In genomic region chr12:76698316-76698715, GRCh38 we compare ENCODE assay signal across 27 cellular contexts.
DNase-seq lines count a peak whose midpoint lies in the region; ATAC-seq and TF ChIP-seq lines count a peak whose summit lies in the region.
"Had no signal": no experiment of that assay in that cellular context is flagged by ENCODE, and none has a peak within 500 bp of the region (broad histone marks: within the 10 kb centered on the region; RNA-seq: fewer than 3 reads in every experiment).

No MANE protein-coding gene starts in this region.

- H3K36me3 Mint-ChIP-seq in Caco-2 (ENCODE audit: insufficient read depth, unreplicated experiment), result no peaks in the 10 kb centered on the region
- H3K36me3 Mint-ChIP-seq: activated CD4-positive, alpha-beta memory T cell treated with anti-CD3 and anti-CD28 coated beads for 36 hours; activated naive CD4-positive, alpha-beta T cell treated with anti-CD3 and anti-CD28 coated beads, Interleukin-2, amount 10 ng/mL, durations not matched to agents 7 days and 5 days; CD8-positive, alpha-beta T cell; stimulated activated effector memory CD8-positive, alpha-beta T cell treated with anti-CD3 and anti-CD28 coated beads, Interleukin-12 subunit alpha, Interleukin-12 subunit beta, amount 100 ng/mL, for 72 hours had no signal

- H3K9me3 Mint-ChIP-seq in Caco-2 (ENCODE audit: unreplicated experiment), result no peaks in the 10 kb centered on the region
- H3K9me3 Mint-ChIP-seq: activated CD4-positive, alpha-beta memory T cell treated with anti-CD3 and anti-CD28 coated beads for 36 hours; activated naive CD4-positive, alpha-beta T cell treated with anti-CD3 and anti-CD28 coated beads, Interleukin-2, amount 10 ng/mL, durations not matched to agents 7 days and 5 days; activated T-helper 1 cell treated with anti-CD3 and anti-CD28 coated beads, Interleukin-12 subunit alpha, Interleukin-12 subunit beta, Interleukin-2, Interleukin-4 antibody, amounts not matched to agents 30 ng/mL and 10 ng/mL and 1 ng/mL, durations not matched to agents 14 hours and 24 hours and 36 hours; CD8-positive, alpha-beta T cell; effector memory CD8-positive, alpha-beta T cell; stimulated activated effector memory CD8-positive, alpha-beta T cell treated with anti-CD3 and anti-CD28 coated beads, Interleukin-12 subunit alpha, Interleukin-12 subunit beta, amount 100 ng/mL, for 72 hours; T-helper 2 cell treated with Interferon-gamma antibody and Interleukin-4, amounts not matched to agents 5 μg/mL and 100 μg/mL, for 36 hours had no signal

- H3K36me3 ChIP-seq in ovary (no peaks in the 10 kb centered on the region), Caco-2 (ENCODE audit: control insufficient read depth, insufficient read depth, low read length) (no peaks in the 10 kb centered on the region)
- H3K36me3 ChIP-seq: cardiac muscle cell, Peyer's patch, transverse colon had no signal

- H3K4me1 Mint-ChIP-seq in Caco-2 (ENCODE audit: low read depth, unreplicated experiment), result peaks cover 30% of the 10 kb centered on the region
- H3K4me1 Mint-ChIP-seq: activated naive CD4-positive, alpha-beta T cell treated with anti-CD3 and anti-CD28 coated beads, Interleukin-2, amount 10 ng/mL, durations not matched to agents 7 days and 5 days; stimulated activated effector memory CD8-positive, alpha-beta T cell treated with anti-CD3 and anti-CD28 coated beads, Interleukin-12 subunit alpha, Interleukin-12 subunit beta, amount 100 ng/mL, for 72 hours had no signal

- intact Hi-C loops in dorsolateral prefrontal cortex (cut with DNase I), result no loop called here
- intact Hi-C loops in ovary (cut with DNase I), result no loop called here
- intact Hi-C loops in Caco-2 (cut with micrococcal nuclease; ENCODE audit: unreplicated experiment), result no loop called here

- H3K4me3 ChIP-seq in dorsolateral prefrontal cortex (no peak overlapping the region), ovary (no peak overlapping the region), Caco-2 (ENCODE audit: low read depth, low read length) (no peak overlapping the region)
- H3K4me3 ChIP-seq: A549, cardiac muscle cell, coronary artery, Peyer's patch, transverse colon had no signal

- peak overlapping the region in 48 of 59 donors; percentile 0 to 82 (median 61) for H3K27ac ChIP-seq in dorsolateral prefrontal cortex
- H3K27ac ChIP-seq in ovary, result no peak overlapping the region
- H3K27ac ChIP-seq: A549, cardiac muscle cell, coronary artery, Peyer's patch, transverse colon had no signal

- WGBS in ovary, 3 donors, result 92 to 98% (median 94%) methylated on average over 1 of the region's 1 CpG

- H3K27me3 Mint-ChIP-seq in Caco-2 (ENCODE audit: insufficient read depth, unreplicated experiment), result no peaks in the 10 kb centered on the region
- H3K27me3 Mint-ChIP-seq: activated CD4-positive, alpha-beta memory T cell treated with anti-CD3 and anti-CD28 coated beads for 36 hours had no signal

- DNase-seq in DMS53 (lab: John Stamatoyannopoulos, UW) (peak; percentile 47), M059J (ENCODE audit: low read depth) (peak; percentile 39), dorsolateral prefrontal cortex (peak in 1 of 10 donors; percentile 28), myocyte (ENCODE audit: low read depth) (peak; percentile 38), ovary (no peak), Caco-2 (no peak)
- no peak for DNase-seq in activated T-cell treated with anti-CD3 and anti-CD28 coated beads, Interleukin-2, amount 50 U/mL, for 48 hours
- DNase-seq: activated CD4-positive, alpha-beta memory T cell treated with anti-CD3 and anti-CD28 coated beads for 36 hours; activated CD4-positive, CD25-positive, alpha-beta regulatory T cell treated with anti-CD3 and anti-CD28 coated beads, Interleukin-2, amount 50 U/mL, for 72 hours; activated naive CD4-positive, alpha-beta T cell treated with anti-CD3 and anti-CD28 coated beads, Interleukin-2, amount 10 ng/mL, durations not matched to agents 7 days and 5 days; CD8-positive, alpha-beta T cell; effector memory CD8-positive, alpha-beta T cell; GDM1; kidney; NCI-H748 treated with DMSO at 0.1 percent for 48 hours; nucleus accumbens; Peyer's patch; SHP77; stimulated activated CD4-positive, alpha-beta T cell treated with anti-CD3 and anti-CD28 coated beads, Interleukin-15, amount 100 ng/mL, for 24 hours; transverse colon had no signal

- CTCF ChIA-PET in Caco-2 (lab: Charles Lee), result no interaction called here

- no peak overlapping the region for H3K4me3 Mint-ChIP-seq in Caco-2 (ENCODE audit: unreplicated experiment)
- H3K4me3 Mint-ChIP-seq: activated CD4-positive, alpha-beta memory T cell treated with anti-CD3 and anti-CD28 coated beads for 36 hours; activated naive CD4-positive, alpha-beta T cell treated with anti-CD3 and anti-CD28 coated beads, Interleukin-2, amount 10 ng/mL, durations not matched to agents 7 days and 5 days; activated T-helper 1 cell treated with anti-CD3 and anti-CD28 coated beads, Interleukin-12 subunit alpha, Interleukin-12 subunit beta, Interleukin-2, Interleukin-4 antibody, amounts not matched to agents 30 ng/mL and 10 ng/mL and 1 ng/mL, durations not matched to agents 14 hours and 24 hours and 36 hours; CD8-positive, alpha-beta T cell; effector memory CD8-positive, alpha-beta T cell; stimulated activated effector memory CD8-positive, alpha-beta T cell treated with anti-CD3 and anti-CD28 coated beads, Interleukin-12 subunit alpha, Interleukin-12 subunit beta, amount 100 ng/mL, for 72 hours; T-helper 2 cell treated with Interferon-gamma antibody and Interleukin-4, amounts not matched to agents 5 μg/mL and 100 μg/mL, for 36 hours had no signal

- no peak for ATAC-seq in GM21825 (IDR thresholded peaks at IDR 0.05; ENCODE audit: unreplicated experiment)
- ATAC-seq: CD8-positive, alpha-beta T cell; effector memory CD8-positive, alpha-beta T cell; stimulated activated effector memory CD8-positive, alpha-beta T cell treated with anti-CD3 and anti-CD28 coated beads, Interleukin-12 subunit alpha, Interleukin-12 subunit beta, amount 100 ng/mL, for 72 hours had no signal

- no peak for TF ChIP-seq EP300 in ovary (IDR thresholded peaks at IDR 0.05)

- no peaks in the 10 kb centered on the region for H3K4me1 ChIP-seq in ovary (ENCODE audit: insufficient read depth)
- H3K4me1 ChIP-seq in Caco-2, result peaks cover 6% of the 10 kb centered on the region
- H3K4me1 ChIP-seq: A549, Peyer's patch, transverse colon had no signal

- no TSS peak for BruUV-seq in Caco-2 (replicated peaks; lab: Mats Ljungman, UMichigan)

- POLR2A ChIA-PET in Caco-2 (lab: Charles Lee), result no interaction called here

- TF ChIP-seq POLR2A in ovary (IDR thresholded peaks at IDR 0.05), result no peak

- H3K9me3 ChIP-seq in ovary, result no peaks in the 10 kb centered on the region
- H3K9me3 ChIP-seq in Caco-2, result no peaks in the 10 kb centered on the region
- H3K9me3 ChIP-seq: A549, Peyer's patch, transverse colon had no signal

- H3K27ac Mint-ChIP-seq in Caco-2 (ENCODE audit: unreplicated experiment), result no peak overlapping the region
- H3K27ac Mint-ChIP-seq: activated CD4-positive, alpha-beta memory T cell treated with anti-CD3 and anti-CD28 coated beads for 36 hours; activated naive CD4-positive, alpha-beta T cell treated with anti-CD3 and anti-CD28 coated beads, Interleukin-2, amount 10 ng/mL, durations not matched to agents 7 days and 5 days; activated T-helper 1 cell treated with anti-CD3 and anti-CD28 coated beads, Interleukin-12 subunit alpha, Interleukin-12 subunit beta, Interleukin-2, Interleukin-4 antibody, amounts not matched to agents 30 ng/mL and 10 ng/mL and 1 ng/mL, durations not matched to agents 14 hours and 24 hours and 36 hours; CD8-positive, alpha-beta T cell; effector memory CD8-positive, alpha-beta T cell; stimulated activated effector memory CD8-positive, alpha-beta T cell treated with anti-CD3 and anti-CD28 coated beads, Interleukin-12 subunit alpha, Interleukin-12 subunit beta, amount 100 ng/mL, for 72 hours; T-helper 2 cell treated with Interferon-gamma antibody and Interleukin-4, amounts not matched to agents 5 μg/mL and 100 μg/mL, for 36 hours had no signal

- no peaks in the 10 kb centered on the region for H3K27me3 ChIP-seq in dorsolateral prefrontal cortex
- H3K27me3 ChIP-seq in ovary, result no peaks in the 10 kb centered on the region
- H3K27me3 ChIP-seq in Caco-2 (replicated peaks; ENCODE audit: control insufficient read depth, insufficient read depth, low read length), result no peaks in the 10 kb centered on the region
- H3K27me3 ChIP-seq: cardiac muscle cell, Peyer's patch, transverse colon had no signal

- no peak for TF ChIP-seq CTCF in dorsolateral prefrontal cortex (IDR thresholded peaks at IDR 0.05 in 54 of 56, conservative IDR thresholded peaks at IDR 0.05 in 2 of 56; ENCODE audit: low read depth in 1 of 56, partially characterized antibody in 56 of 56)
- no peak for TF ChIP-seq CTCF in ovary (IDR thresholded peaks at IDR 0.05)
- no peak for TF ChIP-seq CTCF in Caco-2 (IDR thresholded peaks at IDR 0.05; ENCODE audit: insufficient read depth in 1 of 2, low read depth in 1 of 2, low read length in 1 of 2, severe bottlenecking in 1 of 2, unreplicated experiment in 1 of 2)

Comparison
In these comparisons a context has a peak if more than half of its experiments do, and no peak if none do; other contexts are left out.
1. DNase-seq: peak in DMS53 (single experiment), M059J (single experiment) and myocyte (single experiment); none in ovary (0 of 5), Caco-2 (0 of 2) and activated T-cell treated with anti-CD3 and anti-CD28 coated beads, Interleukin-2, amount 50 U/mL, for 48 hours (0 of 2).
2. H3K27ac ChIP-seq: peak in dorsolateral prefrontal cortex (48 of 59); none in ovary (0 of 2).